In genomic region chr1:179002552-179003345, GRCh38 we compare ENCODE assay signal across 8 cellular contexts. TPM values are rescaled to one million over a fixed set of nuclear protein-coding genes. Genes with fewer than 3 reads are reported as not detected.
A peak's percentile ranks its signal among the peaks of the same experiment; 100 is the strongest.
DNase-seq lines count a peak whose midpoint lies in the region; ATAC-seq lines count a peak whose summit lies in the region.

No MANE protein-coding gene starts in this region.

- no peaks in the 10 kb centered on the region for H3K9me3 Mint-ChIP-seq in activated CD4-positive, alpha-beta T cell treated with anti-CD3 and anti-CD28 coated beads, Interleukin-2, amount 10 ng/mL, durations not matched to agents 7 days and 5 days

- H3K18ac ChIP-seq in mesenchymal stem cell (ENCODE audit: low read depth in 1 of 2, low read length in 2 of 2), result peak overlapping the region in 1 of 2 experiments; percentile 54

- H4K91ac ChIP-seq in mesenchymal stem cell (ENCODE audit: low read length), result no peak overlapping the region

- H3K4me3 ChIP-seq in mesenchymal stem cell (ENCODE audit: insufficient read depth in 1 of 2, low read depth in 1 of 2, low read length in 2 of 2), result no peak overlapping the region

- peak overlapping the region; percentile 64 for H2AFZ ChIP-seq in mesenchymal stem cell (ENCODE audit: low read depth, low read length)

- peak overlapping the region in 1 of 2 experiments; percentile 41 for H3K4ac ChIP-seq in mesenchymal stem cell (ENCODE audit: low read depth in 1 of 2, low read length in 2 of 2)

- no peak overlapping the region for H3K27ac ChIP-seq in mesenchymal stem cell (ENCODE audit: low read length, poor library complexity, severe bottlenecking)

- H3K4me2 ChIP-seq in mesenchymal stem cell (ENCODE audit: low read length, poor library complexity, severe bottlenecking), result peak overlapping the region; percentile 55

- no peak overlapping the region for H3K14ac ChIP-seq in mesenchymal stem cell (ENCODE audit: low read length in 2 of 2)

- no peaks in the 10 kb centered on the region for H3K36me3 ChIP-seq in mesenchymal stem cell (ENCODE audit: control insufficient read depth in 1 of 2, insufficient read depth in 2 of 2, low read depth in 1 of 2, low read length in 2 of 2)

- POLR2A ChIA-PET in activated CD4-positive, alpha-beta T cell treated with anti-CD3 and anti-CD28 coated beads, Interleukin-2, amount 10 ng/mL, durations not matched to agents 7 days and 5 days (lab: Charles Lee), result interaction anchor here (0.6 kb wide), 1 partner anchor 1370 kb away, joined by 4 read pairs; no protein-coding TSS in a partner anchor

- H2BK15ac ChIP-seq in mesenchymal stem cell (ENCODE audit: low read depth, poor library complexity, severe bottlenecking), result peak overlapping the region; percentile 33

- H3K36me3 Mint-ChIP-seq in activated CD4-positive, alpha-beta T cell treated with anti-CD3 and anti-CD28 coated beads, Interleukin-2, amount 10 ng/mL, durations not matched to agents 7 days and 5 days (ENCODE audit: low read depth), result no peaks in the 10 kb centered on the region

- H3K27ac Mint-ChIP-seq in activated CD4-positive, alpha-beta T cell treated with anti-CD3 and anti-CD28 coated beads, Interleukin-2, amount 10 ng/mL, durations not matched to agents 7 days and 5 days, result peak overlapping the region; percentile 48

- H2BK12ac ChIP-seq in mesenchymal stem cell (ENCODE audit: low read length in 2 of 2), result peak overlapping the region; percentile 38 to 65

- no peak overlapping the region for H2BK120ac ChIP-seq in mesenchymal stem cell (ENCODE audit: low read depth, low read length)

- H3K4me1 ChIP-seq in mesenchymal stem cell (ENCODE audit: control insufficient read depth, insufficient read depth, low read depth, low read length), result peaks cover 5% of the 10 kb centered on the region

- intact Hi-C loops in Right ventricle myocardium inferior (cut with DNase I), result loop anchor here (1.0 to 5.0 kb wide), 5 partner anchors 190 to 700 kb away; no protein-coding TSS in a partner anchor
- intact Hi-C loops in cardiac septum (cut with DNase I), result loop anchor here (2.0 kb wide), 3 partner anchors 190 to 460 kb away; no protein-coding TSS in a partner anchor

- H3K9ac ChIP-seq in mesenchymal stem cell (ENCODE audit: low read length), result peak overlapping the region; percentile 71

- H2AK5ac ChIP-seq in mesenchymal stem cell (ENCODE audit: low read length, severe bottlenecking), result no peak overlapping the region

- H2BK5ac ChIP-seq in mesenchymal stem cell (ENCODE audit: low read depth, low read length, poor library complexity, severe bottlenecking), result no peak overlapping the region

- CTCF ChIA-PET in activated CD4-positive, alpha-beta T cell treated with anti-CD3 and anti-CD28 coated beads, Interleukin-2, amount 10 ng/mL, durations not matched to agents 7 days and 5 days (lab: Charles Lee), result interaction anchor here (0.6 to 3.1 kb wide), 15 partner anchors 9 to 475 kb away, joined by 3 to 15 read pairs (median 4); no protein-coding TSS in a partner anchor

- DNase-seq in Right ventricle myocardium inferior (ENCODE audit: missing footprints) (peak; percentile 84), cardiac septum (ENCODE audit: low spot score) (no peak), NCI-H526 (lab: John Stamatoyannopoulos, UW) (peak; percentile 86 to 97), ecto neural progenitor cell (ENCODE audit: low spot score) (peak; percentile 94), mesenchymal stem cell (peak; percentile 80)
- peak; percentile 69 for DNase-seq in activated CD4-positive, alpha-beta T cell treated with anti-CD3 and anti-CD28 coated beads, Interleukin-2, amount 10 ng/mL, durations not matched to agents 7 days and 5 days
- DNase-seq in stimulated activated CD8-positive, alpha-beta memory T cell treated with anti-CD3 and anti-CD28 coated beads, Interleukin-12 subunit alpha, Interleukin-12 subunit beta, amount 100 ng/mL, for 4 hours (ENCODE audit: low read depth), result peak; percentile 33

- H3K23ac ChIP-seq in mesenchymal stem cell (ENCODE audit: low read length in 2 of 2), result no peak overlapping the region

- WGBS in mesenchymal stem cell, result 27% methylated on average over 16 of the region's 20 CpGs

- H3K79me1 ChIP-seq in mesenchymal stem cell (replicated peaks; ENCODE audit: low read length, poor library complexity, severe bottlenecking), result no peaks in the 10 kb centered on the region

- ATAC-seq in Right ventricle myocardium inferior (peak; percentile 84), HG03064 (IDR thresholded peaks at IDR 0.05; ENCODE audit: low read depth, unreplicated experiment) (peak; percentile 71)

- no peaks in the 10 kb centered on the region for H3K27me3 ChIP-seq in mesenchymal stem cell (ENCODE audit: control insufficient read depth in 1 of 2, insufficient read depth in 1 of 2, low read length in 2 of 2)

- H3K4me3 Mint-ChIP-seq in activated CD4-positive, alpha-beta T cell treated with anti-CD3 and anti-CD28 coated beads, Interleukin-2, amount 10 ng/mL, durations not matched to agents 7 days and 5 days, result no peak overlapping the region

- H3K27me3 Mint-ChIP-seq in activated CD4-positive, alpha-beta T cell treated with anti-CD3 and anti-CD28 coated beads, Interleukin-2, amount 10 ng/mL, durations not matched to agents 7 days and 5 days, result no peaks in the 10 kb centered on the region

- H3K4me1 Mint-ChIP-seq in activated CD4-positive, alpha-beta T cell treated with anti-CD3 and anti-CD28 coated beads, Interleukin-2, amount 10 ng/mL, durations not matched to agents 7 days and 5 days, result peaks cover 15% of the 10 kb centered on the region

- H4K8ac ChIP-seq in mesenchymal stem cell (ENCODE audit: low read length), result peak overlapping the region; percentile 82

- no peaks in the 10 kb centered on the region for H3K9me3 ChIP-seq in mesenchymal stem cell (ENCODE audit: control insufficient read depth, low read length)

RNA-seq across cellular contexts. Expression of gene FAM20B, which starts 22.9 kb away (rescaled TPM):
- total RNA-seq in Right ventricle myocardium inferior (60.1 TPM), cardiac septum (54.6 TPM)
- total RNA-seq in activated CD4-positive, alpha-beta T cell treated with anti-CD3 and anti-CD28 coated beads, Interleukin-2, amount 10 ng/mL, durations not matched to agents 7 days and 5 days, result 10 to 100 TPM; 25.1 to 31.3 TPM
- 19.5 TPM for polyA plus RNA-seq in mesenchymal stem cell (2013, experiment 1 of 2)
- 19.9 TPM for polyA plus RNA-seq in mesenchymal stem cell (2013, experiment 2 of 2)
